In the genomic region with DNA sequence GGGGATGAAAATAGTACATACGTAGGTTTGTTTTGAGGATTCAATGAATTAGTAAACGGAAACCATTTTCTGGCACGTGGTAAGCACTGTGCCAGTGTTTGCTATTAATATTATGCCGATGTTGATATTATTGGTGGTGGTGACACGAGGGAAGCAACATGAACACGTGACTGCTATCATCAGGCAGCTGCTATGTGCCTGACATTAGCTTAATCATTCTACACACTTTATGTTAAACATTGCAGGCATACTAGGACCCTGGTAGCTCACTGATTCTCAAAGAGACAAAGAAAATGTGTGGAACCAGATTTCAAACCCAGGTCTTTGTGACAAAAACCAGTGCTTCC, we compare ENCODE assay signal across 1 cellular context.
TF ChIP-seq lines count a peak whose summit lies in the region.

No MANE protein-coding gene starts in this region.

TF ChIP-seq in H1, 55 proteins besides CTCF, POLR2A, EP300 and RAD21:
- TF ChIP-seq, protein P1, sequence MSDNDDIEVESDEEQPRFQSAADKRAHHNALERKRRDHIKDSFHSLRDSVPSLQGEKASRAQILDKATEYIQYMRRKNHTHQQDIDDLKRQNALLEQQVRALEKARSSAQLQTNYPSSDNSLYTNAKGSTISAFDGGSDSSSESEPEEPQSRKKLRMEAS (IDR thresholded peaks at IDR 0.05), result peak; percentile 32; the same call in 1 of the 2 replicates
- TF ChIP-seq, protein P2, sequence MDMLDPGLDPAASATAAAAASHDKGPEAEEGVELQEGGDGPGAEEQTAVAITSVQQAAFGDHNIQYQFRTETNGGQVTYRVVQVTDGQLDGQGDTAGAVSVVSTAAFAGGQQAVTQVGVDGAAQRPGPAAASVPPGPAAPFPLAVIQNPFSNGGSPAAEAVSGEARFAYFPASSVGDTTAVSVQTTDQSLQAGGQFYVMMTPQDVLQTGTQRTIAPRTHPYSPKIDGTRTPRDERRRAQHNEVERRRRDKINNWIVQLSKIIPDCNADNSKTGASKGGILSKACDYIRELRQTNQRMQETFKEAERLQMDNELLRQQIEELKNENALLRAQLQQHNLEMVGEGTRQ (IDR thresholded peaks at IDR 0.05; ENCODE audit: low read length), result no peak; the same call in 1 of the 2 replicates
- TF ChIP-seq HDAC2 (IDR thresholded peaks at IDR 0.05; ENCODE audit: borderline replicate concordance in 1 of 2, low read depth in 2 of 2, low read length in 2 of 2) (no peak), PHF8 (conservative IDR thresholded peaks at IDR 0.05; ENCODE audit: low read depth, low read length) (no peak)
